ENCODE assay signal across 7 cellular contexts in genomic region chr17:42674755-42675347, GRCh38. TPM values are rescaled to one million over a fixed set of nuclear protein-coding genes. Genes with fewer than 3 reads are reported as not detected.
A peak's percentile ranks its signal among the peaks of the same experiment; 100 is the strongest.
DNase-seq lines count a peak whose midpoint lies in the region; TF ChIP-seq lines count a peak whose summit lies in the region.

No MANE protein-coding gene starts in this region.

- H3K4me2 ChIP-seq in OCI-LY1 (ENCODE audit: low read length) = peak overlapping the region; percentile 87

- no peaks in the 10 kb centered on the region for H3K9me3 ChIP-seq in HAP-1
- no peaks in the 10 kb centered on the region for H3K9me3 ChIP-seq in OCI-LY1 (ENCODE audit: low read length)
- no peaks in the 10 kb centered on the region for H3K9me3 ChIP-seq in skeletal muscle tissue (ENCODE audit: control insufficient read depth in 3 of 3, low read length in 3 of 3)

- no peak overlapping the region for H2AFZ ChIP-seq in OCI-LY1 (ENCODE audit: low read length)

- H3K27ac ChIP-seq in OCI-LY1 (ENCODE audit: low read depth, low read length, poor library complexity, severe bottlenecking) = no peak overlapping the region
- peak overlapping the region; percentile 97 for H3K27ac ChIP-seq in skeletal muscle tissue (ENCODE audit: low read depth, low read length)

- H3K4me1 ChIP-seq in HAP-1 = peaks cover 28% of the 10 kb centered on the region
- peaks cover 55% of the 10 kb centered on the region for H3K4me1 ChIP-seq in OCI-LY1 (ENCODE audit: insufficient read depth, low read length, severe bottlenecking)
- H3K4me1 ChIP-seq in skeletal muscle tissue (ENCODE audit: control insufficient read depth in 3 of 3, insufficient read depth in 3 of 3, low read length in 3 of 3) = peaks cover 35 to 71% (median 36%) of the 10 kb centered on the region in 3 donors

- H3K4me3 ChIP-seq in HAP-1 (peak overlapping the region; percentile 80), OCI-LY1 (ENCODE audit: low read depth, low read length, poor library complexity, severe bottlenecking) (no peak overlapping the region), fibroblast of villous mesenchyme (ENCODE audit: low read depth, low read length) (peak overlapping the region; percentile 94), skeletal muscle tissue (ENCODE audit: low read length in 3 of 3) (peak overlapping the region; percentile 90 to 94 (median 93))

- H3K36me3 ChIP-seq in HAP-1 (replicated peaks) (peaks cover 33% of the 10 kb centered on the region), OCI-LY1 (ENCODE audit: insufficient read depth, low read length) (no peaks in the 10 kb centered on the region), skeletal muscle tissue (ENCODE audit: control insufficient read depth in 3 of 3, insufficient read depth in 3 of 3, low read length in 3 of 3) (peaks cover 29 to 34% (median 30%) of the 10 kb centered on the region in 3 donors)

- H3K79me2 ChIP-seq in OCI-LY1 (ENCODE audit: insufficient read depth, low read length) = no peaks in the 10 kb centered on the region

- no peaks in the 10 kb centered on the region for H3K9me2 ChIP-seq in OCI-LY1 (ENCODE audit: low read depth, low read length)

- H3K27me3 ChIP-seq in HAP-1 (ENCODE audit: low read depth) = no peaks in the 10 kb centered on the region
- peaks cover 16% of the 10 kb centered on the region; the same call in 1 of the 2 replicates for H3K27me3 ChIP-seq in OCI-LY1 (ENCODE audit: insufficient read depth, low read length)
- no peaks in the 10 kb centered on the region for H3K27me3 ChIP-seq in skeletal muscle tissue (ENCODE audit: control insufficient read depth in 3 of 3, insufficient read depth in 3 of 3, low read length in 3 of 3)

- no peaks in the 10 kb centered on the region for H3F3A ChIP-seq in OCI-LY1 (ENCODE audit: insufficient read depth, low read length)

- H3K9ac ChIP-seq in OCI-LY1 (ENCODE audit: low read length) = no peak overlapping the region
- peak overlapping the region; percentile 94 to 97 (median 95) for H3K9ac ChIP-seq in skeletal muscle tissue (ENCODE audit: low read depth in 1 of 3, low read length in 3 of 3)

- no peak for TF ChIP-seq CTCF in OCI-LY1 (IDR thresholded peaks at IDR 0.05; ENCODE audit: low read length)
- TF ChIP-seq CTCF in fibroblast of villous mesenchyme (IDR thresholded peaks at IDR 0.05; ENCODE audit: insufficient read depth, low read depth, low read length) = no peak

- DNase-seq in HAP-1 (ENCODE audit: low spot score in 2 of 2) = peak; percentile 32 to 47
- no peak for DNase-seq in fibroblast of villous mesenchyme (ENCODE audit: low read depth)
- DNase-seq in superior temporal gyrus (ENCODE audit: extremely low spot score) = no peak
- DNase-seq in NCI-H1694 (lab: John Stamatoyannopoulos, UW) = no peak
- no peak for DNase-seq in SW480 (ENCODE audit: low spot score)

- no peaks in the 10 kb centered on the region for H4K20me1 ChIP-seq in OCI-LY1 (ENCODE audit: insufficient read depth, low read length)

- in situ Hi-C loops in HAP-1 (cut with MboI; ENCODE audit: low sequenced_read_pairs) = loop anchor here (5.0 kb wide), 1 partner anchor 93 kb away; no protein-coding TSS in a partner anchor

RNA-seq across cellular contexts. Expression of gene PLEKHH3, which starts 1.9 kb away (rescaled TPM):
- total RNA-seq in fibroblast of villous mesenchyme = 13.8 and 15.1 TPM in 2 replicates
- total RNA-seq in skeletal muscle tissue = 20.4 TPM

RNA-seq across cellular contexts. Expression of gene CCR10, which starts 6.8 kb away (rescaled TPM):
- 4.5 and 6.5 TPM in 2 replicates for total RNA-seq in fibroblast of villous mesenchyme
- 0.52 TPM for total RNA-seq in skeletal muscle tissue

RNA-seq across cellular contexts. Expression of gene CNTNAP1, which starts 7.5 kb away (rescaled TPM):
- total RNA-seq in fibroblast of villous mesenchyme = 45.4 and 60.5 TPM in 2 replicates
- total RNA-seq in skeletal muscle tissue = 8.9 TPM

RNA-seq across cellular contexts. Expression of gene TUBG2, which starts 15.8 kb away (rescaled TPM):
- 11.7 and 13.2 TPM in 2 replicates for total RNA-seq in fibroblast of villous mesenchyme
- total RNA-seq in skeletal muscle tissue = 1.6 TPM

Comparison
In these comparisons a context has a peak if more than half of its experiments do, and no peak if none do; other contexts are left out.
1. DNase-seq: peak in HAP-1 (2 of 2); none in fibroblast of villous mesenchyme (single experiment), superior temporal gyrus (single experiment), NCI-H1694 (single experiment) and SW480 (single experiment).